ENCODE assay signal across 13 cellular contexts in the genomic region with DNA sequence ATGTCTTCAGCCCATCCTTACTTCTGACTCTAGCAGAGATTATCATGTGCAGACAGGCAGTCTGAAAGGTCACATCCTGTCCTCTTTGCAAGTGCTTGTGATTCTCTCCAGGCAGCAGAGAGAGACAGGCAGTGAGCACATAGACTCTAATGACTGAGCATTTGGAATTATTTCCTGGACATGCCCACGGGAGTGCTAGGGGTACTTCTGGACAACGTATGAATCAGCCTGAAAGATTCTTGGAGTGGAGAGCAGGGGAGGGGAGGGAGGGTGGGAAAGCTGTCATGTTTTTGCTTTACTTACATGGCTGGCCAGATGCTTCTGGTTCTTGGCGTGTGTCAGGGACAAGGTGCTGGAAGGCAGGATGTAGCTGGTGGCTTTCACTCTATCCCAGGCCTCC.
DNase-seq lines count a peak whose midpoint lies in the region; ATAC-seq and TF ChIP-seq lines count a peak whose summit lies in the region.
"Had no signal": no experiment of that assay in that cellular context is flagged by ENCODE, and none has a peak within 500 bp of the region (broad histone marks: within the 10 kb centered on the region; RNA-seq: fewer than 3 reads in every experiment).

No MANE protein-coding gene starts in this region.

- no peaks in the 10 kb centered on the region for H3K9me3 Mint-ChIP-seq in HFFc6
- peaks cover 0 to 2% of the 10 kb centered on the region in 2 donors for H3K9me3 Mint-ChIP-seq in effector memory CD8-positive, alpha-beta T cell

- intact Hi-C loops in spleen (cut with DNase I; ENCODE audit: low total_unique reads), result no loop called here

- H3K4me3 ChIP-seq in retinal pigment epithelial cell (ENCODE audit: low read length), result no peak overlapping the region
- no peak overlapping the region for H3K4me3 ChIP-seq in spleen

- no peak for ATAC-seq in HG02970 (IDR thresholded peaks at IDR 0.05; ENCODE audit: low FRiP score, unreplicated experiment)
- ATAC-seq in effector memory CD8-positive, alpha-beta T cell (replicated peaks), result no peak
- ATAC-seq: activated CD8-positive, alpha-beta T cell treated with anti-CD3 and anti-CD28 coated beads for 36 hours had no signal

- H3K27ac Mint-ChIP-seq in HFFc6, result no peak overlapping the region
- no peak overlapping the region for H3K27ac Mint-ChIP-seq in effector memory CD8-positive, alpha-beta T cell
- H3K27ac Mint-ChIP-seq: activated CD8-positive, alpha-beta T cell treated with anti-CD3 and anti-CD28 coated beads for 36 hours; activated naive CD8-positive, alpha-beta T cell had no signal

- no peak overlapping the region for H3K4me3 Mint-ChIP-seq in HFFc6
- H3K4me3 Mint-ChIP-seq in effector memory CD8-positive, alpha-beta T cell, result no peak overlapping the region
- H3K4me3 Mint-ChIP-seq: activated CD8-positive, alpha-beta T cell treated with anti-CD3 and anti-CD28 coated beads for 36 hours; activated naive CD8-positive, alpha-beta T cell had no signal

- peaks cover 9% of the 10 kb centered on the region for H3K27me3 Mint-ChIP-seq in HFFc6 (ENCODE audit: insufficient read depth)
- H3K27me3 Mint-ChIP-seq in effector memory CD8-positive, alpha-beta T cell, result peaks cover 0 to 4% of the 10 kb centered on the region in 2 donors
- H3K27me3 Mint-ChIP-seq: activated naive CD8-positive, alpha-beta T cell had no signal

- H3K27ac ChIP-seq in spleen, result no peak overlapping the region

- TF ChIP-seq POLR2A in spleen (IDR thresholded peaks at IDR 0.05), result no peak

- H3K9me3 ChIP-seq in spleen, result peaks cover 0 to 4% (median 0%) of the 10 kb centered on the region in 8 donors

- no peaks in the 10 kb centered on the region for H3K4me1 Mint-ChIP-seq in HFFc6 (ENCODE audit: low read depth)
- H3K4me1 Mint-ChIP-seq in effector memory CD8-positive, alpha-beta T cell (ENCODE audit: low read depth in 2 of 2), result no peaks in the 10 kb centered on the region

- no peaks in the 10 kb centered on the region for H3K36me3 ChIP-seq in spleen

- TF ChIP-seq CTCF in HFFc6 (IDR thresholded peaks at IDR 0.05), result no peak
- TF ChIP-seq CTCF in retinal pigment epithelial cell (conservative IDR thresholded peaks at IDR 0.05; ENCODE audit: low read depth, low read length), result no peak
- TF ChIP-seq CTCF in spleen (IDR thresholded peaks at IDR 0.05 in 8 of 11, conservative IDR thresholded peaks at IDR 0.05 in 3 of 11), result no peak

- no peaks in the 10 kb centered on the region for H3K27me3 ChIP-seq in spleen (replicated peaks in 1 of 7)

- 40 to 56% (median 45%) methylated on average over 3 of the region's 3 CpGs for WGBS in spleen, 5 donors

- DNase-seq in HFFc6 (peak; percentile 20), T1000 (lab: John Stamatoyannopoulos, UW) (peak; percentile 19), glomerular visceral epithelial cell (ENCODE audit: extremely low spot score) (peak; percentile 66), retinal pigment epithelial cell (ENCODE audit: low read depth) (peak; percentile 38), COLO668 (lab: John Stamatoyannopoulos, UW; ENCODE audit: unreplicated experiment) (no peak), spleen (no peak)
- DNase-seq in effector memory CD8-positive, alpha-beta T cell, result no peak
- DNase-seq: activated CD8-positive, alpha-beta T cell treated with anti-CD3 and anti-CD28 coated beads for 36 hours; GF-D8; NCI-H2081; stimulated activated naive CD4-positive, alpha-beta T cell treated with Interleukin-2 at 50 U/mL for 16 hours had no signal

- no peaks in the 10 kb centered on the region for H3K4me1 ChIP-seq in spleen

- H3K36me3 Mint-ChIP-seq in HFFc6 (ENCODE audit: low read depth), result no peaks in the 10 kb centered on the region
- no peaks in the 10 kb centered on the region for H3K36me3 Mint-ChIP-seq in effector memory CD8-positive, alpha-beta T cell (ENCODE audit: insufficient read depth)

Comparison
In these comparisons a context has a peak if more than half of its experiments do, and no peak if none do; other contexts are left out.
1. DNase-seq: peak in HFFc6 (single experiment), T1000 (single experiment), glomerular visceral epithelial cell (single experiment) and retinal pigment epithelial cell (single experiment); none in COLO668 (single experiment), spleen (single experiment) and effector memory CD8-positive, alpha-beta T cell (0 of 3).